In the genomic region with DNA sequence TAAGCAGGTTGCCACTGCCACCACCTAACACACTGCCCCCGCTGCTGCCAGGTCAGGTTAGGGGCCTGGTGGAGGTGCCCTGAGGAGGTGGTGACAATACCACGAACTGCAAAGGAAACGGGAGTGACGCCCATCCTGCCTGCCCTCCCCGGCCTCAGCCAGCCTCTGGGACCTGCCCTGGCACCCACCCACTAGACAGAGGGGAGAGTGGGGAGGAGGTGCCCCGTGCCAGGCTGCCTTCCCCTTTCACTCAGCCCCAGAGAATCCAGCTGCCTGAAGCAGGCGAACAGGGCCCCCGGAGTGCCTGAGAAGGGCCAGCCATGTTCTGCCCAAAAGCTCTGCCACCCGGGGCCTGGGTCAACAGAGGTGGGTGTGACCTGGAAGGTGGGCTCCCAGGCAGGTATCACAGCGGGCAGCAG, we compare ENCODE assay signal across 14 cellular contexts. TPM values are rescaled to one million over a fixed set of nuclear protein-coding genes. Genes with fewer than 3 reads are reported as not detected.
DNase-seq lines count a peak whose midpoint lies in the region; ATAC-seq and TF ChIP-seq lines count a peak whose summit lies in the region.
"Had no signal": no experiment of that assay in that cellular context is flagged by ENCODE, and none has a peak within 500 bp of the region (broad histone marks: within the 10 kb centered on the region; RNA-seq: fewer than 3 reads in every experiment).

No MANE protein-coding gene starts in this region.

- H3K27me3 ChIP-seq in ascending aorta: no peaks in the 10 kb centered on the region
- H3K27me3 ChIP-seq: colonic mucosa, heart right ventricle had no signal

- no peaks in the 10 kb centered on the region for H3K36me3 ChIP-seq in ascending aorta
- H3K36me3 ChIP-seq: colonic mucosa, HAP-1, heart right ventricle had no signal

- DNase-seq in activated T-helper 2 cell treated with anti-CD3 and anti-CD28 coated beads, Interferon-gamma antibody, Interleukin-2, Interleukin-4, amounts not matched to agents 10 μg/mL and 5 μg/mL and 100 μg/mL, durations not matched to agents 14 hours and 24 hours and 36 hours (ENCODE audit: low spot score): peak; percentile 26
- DNase-seq in mesenteric fat pad (ENCODE audit: low spot score) (peak; percentile 86), ascending aorta (ENCODE audit: low spot score in 2 of 2) (no peak), mesothelial cell of epicardium (ENCODE audit: low spot score in 2 of 2, unreplicated experiment in 2 of 2) (no peak), middle frontal gyrus (ENCODE audit: extremely low spot score, low spot score) (no peak)
- DNase-seq: colonic mucosa, EL, heart right ventricle, NCI-H1092 had no signal

- ATAC-seq in activated CD4-positive, CD25-positive, alpha-beta regulatory T cell treated with anti-CD3 and anti-CD28 coated beads, Interleukin-2, amount 50 U/mL, for 24 hours: peak; percentile 81 to 87
- peak; percentile 67 for ATAC-seq in stimulated activated memory B cell treated with anti-CD40 and anti-IgM and Interleukin-4, amounts not matched to agents 10 μg/mL and 1 μg/mL and 100 μg/mL, for 72 hours
- no peak for ATAC-seq in GM19023 (IDR thresholded peaks at IDR 0.05; ENCODE audit: unreplicated experiment)
- ATAC-seq: WTC11 had no signal

- H3K27ac Mint-ChIP-seq in activated T-helper 2 cell treated with anti-CD3 and anti-CD28 coated beads, Interferon-gamma antibody, Interleukin-2, Interleukin-4, amounts not matched to agents 10 μg/mL and 5 μg/mL and 100 μg/mL, durations not matched to agents 14 hours and 24 hours and 36 hours: peak overlapping the region; percentile 28
- peak overlapping the region; percentile 48 for H3K27ac Mint-ChIP-seq in stimulated activated memory B cell treated with anti-CD40 and anti-IgM and Interleukin-4, amounts not matched to agents 10 μg/mL and 1 μg/mL and 100 μg/mL, for 72 hours
- H3K27ac Mint-ChIP-seq in mesothelial cell of epicardium: no peak overlapping the region

- intact Hi-C loops in activated T-helper 2 cell treated with anti-CD3 and anti-CD28 coated beads, Interferon-gamma antibody, Interleukin-2, Interleukin-4, amounts not matched to agents 10 μg/mL and 5 μg/mL and 100 μg/mL, durations not matched to agents 14 hours and 24 hours and 36 hours (cut with micrococcal nuclease): no loop called here
- intact Hi-C loops in ascending aorta (cut with DNase I): no loop called here

- no peak for TF ChIP-seq CTCF in ascending aorta (IDR thresholded peaks at IDR 0.05)
- no peak for TF ChIP-seq CTCF in mesothelial cell of epicardium (IDR thresholded peaks at IDR 0.05; ENCODE audit: unreplicated experiment)

- H3K27ac ChIP-seq in ascending aorta: no peak overlapping the region
- H3K27ac ChIP-seq: colonic mucosa had no signal

- H3K4me1 Mint-ChIP-seq in activated T-helper 2 cell treated with anti-CD3 and anti-CD28 coated beads, Interferon-gamma antibody, Interleukin-2, Interleukin-4, amounts not matched to agents 10 μg/mL and 5 μg/mL and 100 μg/mL, durations not matched to agents 14 hours and 24 hours and 36 hours (ENCODE audit: low read depth): peaks cover 23% of the 10 kb centered on the region
- peaks cover 24% of the 10 kb centered on the region for H3K4me1 Mint-ChIP-seq in stimulated activated memory B cell treated with anti-CD40 and anti-IgM and Interleukin-4, amounts not matched to agents 10 μg/mL and 1 μg/mL and 100 μg/mL, for 72 hours
- H3K4me1 Mint-ChIP-seq in mesothelial cell of epicardium: peaks cover 16% of the 10 kb centered on the region

- peak overlapping the region in 1 of 2 donors; percentile 12 for H3K4me3 ChIP-seq in ascending aorta
- H3K4me3 ChIP-seq: colonic mucosa, HAP-1, heart right ventricle had no signal

- H3K27me3 Mint-ChIP-seq in activated T-helper 2 cell treated with anti-CD3 and anti-CD28 coated beads, Interferon-gamma antibody, Interleukin-2, Interleukin-4, amounts not matched to agents 10 μg/mL and 5 μg/mL and 100 μg/mL, durations not matched to agents 14 hours and 24 hours and 36 hours (ENCODE audit: low read depth): no peaks in the 10 kb centered on the region
- H3K27me3 Mint-ChIP-seq in stimulated activated memory B cell treated with anti-CD40 and anti-IgM and Interleukin-4, amounts not matched to agents 10 μg/mL and 1 μg/mL and 100 μg/mL, for 72 hours: peaks cover 26% of the 10 kb centered on the region
- no peaks in the 10 kb centered on the region for H3K27me3 Mint-ChIP-seq in mesothelial cell of epicardium (ENCODE audit: low read depth)

- H3K9me3 Mint-ChIP-seq in activated T-helper 2 cell treated with anti-CD3 and anti-CD28 coated beads, Interferon-gamma antibody, Interleukin-2, Interleukin-4, amounts not matched to agents 10 μg/mL and 5 μg/mL and 100 μg/mL, durations not matched to agents 14 hours and 24 hours and 36 hours: no peaks in the 10 kb centered on the region
- no peaks in the 10 kb centered on the region for H3K9me3 Mint-ChIP-seq in stimulated activated memory B cell treated with anti-CD40 and anti-IgM and Interleukin-4, amounts not matched to agents 10 μg/mL and 1 μg/mL and 100 μg/mL, for 72 hours
- H3K9me3 Mint-ChIP-seq in mesothelial cell of epicardium: no peaks in the 10 kb centered on the region
- H3K9me3 Mint-ChIP-seq: WTC11 had no signal

- no peaks in the 10 kb centered on the region for H3K9me3 ChIP-seq in ascending aorta
- H3K9me3 ChIP-seq: colonic mucosa, HAP-1, heart right ventricle had no signal

- H3K4me1 ChIP-seq in ascending aorta: peaks cover 5 to 12% of the 10 kb centered on the region in 2 donors
- H3K4me1 ChIP-seq: colonic mucosa, HAP-1 had no signal

- H3K36me3 Mint-ChIP-seq in activated T-helper 2 cell treated with anti-CD3 and anti-CD28 coated beads, Interferon-gamma antibody, Interleukin-2, Interleukin-4, amounts not matched to agents 10 μg/mL and 5 μg/mL and 100 μg/mL, durations not matched to agents 14 hours and 24 hours and 36 hours (ENCODE audit: low read depth): no peaks in the 10 kb centered on the region
- no peaks in the 10 kb centered on the region for H3K36me3 Mint-ChIP-seq in stimulated activated memory B cell treated with anti-CD40 and anti-IgM and Interleukin-4, amounts not matched to agents 10 μg/mL and 1 μg/mL and 100 μg/mL, for 72 hours
- H3K36me3 Mint-ChIP-seq in mesothelial cell of epicardium: no peaks in the 10 kb centered on the region
- H3K36me3 Mint-ChIP-seq: WTC11 had no signal

- H3K4me3 Mint-ChIP-seq in activated T-helper 2 cell treated with anti-CD3 and anti-CD28 coated beads, Interferon-gamma antibody, Interleukin-2, Interleukin-4, amounts not matched to agents 10 μg/mL and 5 μg/mL and 100 μg/mL, durations not matched to agents 14 hours and 24 hours and 36 hours (ENCODE audit: low read depth): no peak overlapping the region
- no peak overlapping the region for H3K4me3 Mint-ChIP-seq in stimulated activated memory B cell treated with anti-CD40 and anti-IgM and Interleukin-4, amounts not matched to agents 10 μg/mL and 1 μg/mL and 100 μg/mL, for 72 hours
- H3K4me3 Mint-ChIP-seq in mesothelial cell of epicardium: no peak overlapping the region
- H3K4me3 Mint-ChIP-seq: WTC11 had no signal

RNA-seq across cellular contexts. Expression of a gene that starts 44.5 kb away (rescaled TPM):
- total RNA-seq in activated T-helper 2 cell treated with anti-CD3 and anti-CD28 coated beads, Interferon-gamma antibody, Interleukin-2, Interleukin-4, amounts not matched to agents 10 μg/mL and 5 μg/mL and 100 μg/mL, durations not matched to agents 14 hours and 24 hours and 36 hours: 146 and 156 TPM in 2 replicates
- 259 TPM for total RNA-seq in mesenteric fat pad
- total RNA-seq in ascending aorta: 185 TPM
- total RNA-seq in mesothelial cell of epicardium: 60.3 to 62.3 TPM (median 60.5 TPM) in 3 replicates

Comparison
In these comparisons a context has a peak if more than half of its experiments do, and no peak if none do; other contexts are left out.
1. DNase-seq: peak in activated T-helper 2 cell treated with anti-CD3 and anti-CD28 coated beads, Interferon-gamma antibody, Interleukin-2, Interleukin-4, amounts not matched to agents 10 μg/mL and 5 μg/mL and 100 μg/mL, durations not matched to agents 14 hours and 24 hours and 36 hours (single experiment) and mesenteric fat pad (single experiment); none in ascending aorta (0 of 2), mesothelial cell of epicardium (0 of 2) and middle frontal gyrus (single experiment).